In the genomic region with DNA sequence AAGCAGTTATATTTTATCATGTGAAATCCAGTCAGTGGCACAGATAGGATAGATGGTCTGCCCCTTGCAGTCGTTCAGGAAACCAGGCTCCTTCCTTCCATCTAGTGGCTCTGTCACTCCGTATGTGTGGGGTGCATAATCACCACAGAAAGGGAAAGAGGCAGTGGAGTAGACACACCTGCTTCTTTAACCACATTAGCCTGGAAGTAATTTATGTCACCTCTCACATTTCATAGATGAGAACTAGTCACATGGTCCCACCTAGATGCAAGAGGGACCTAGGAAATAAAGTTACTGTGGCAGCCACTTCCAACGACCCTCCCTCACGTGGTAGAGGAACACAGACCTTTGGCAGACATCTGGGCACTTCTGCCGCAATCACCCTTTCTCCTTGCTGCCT, we compare ENCODE assay signal across 1 cellular context.
TF ChIP-seq lines count a peak whose summit lies in the region.

No MANE protein-coding gene starts in this region.

TF ChIP-seq in HEK293, 187 proteins besides CTCF, POLR2A, EP300 and RAD21 (continued from another document):
- TF ChIP-seq, protein P1, sequence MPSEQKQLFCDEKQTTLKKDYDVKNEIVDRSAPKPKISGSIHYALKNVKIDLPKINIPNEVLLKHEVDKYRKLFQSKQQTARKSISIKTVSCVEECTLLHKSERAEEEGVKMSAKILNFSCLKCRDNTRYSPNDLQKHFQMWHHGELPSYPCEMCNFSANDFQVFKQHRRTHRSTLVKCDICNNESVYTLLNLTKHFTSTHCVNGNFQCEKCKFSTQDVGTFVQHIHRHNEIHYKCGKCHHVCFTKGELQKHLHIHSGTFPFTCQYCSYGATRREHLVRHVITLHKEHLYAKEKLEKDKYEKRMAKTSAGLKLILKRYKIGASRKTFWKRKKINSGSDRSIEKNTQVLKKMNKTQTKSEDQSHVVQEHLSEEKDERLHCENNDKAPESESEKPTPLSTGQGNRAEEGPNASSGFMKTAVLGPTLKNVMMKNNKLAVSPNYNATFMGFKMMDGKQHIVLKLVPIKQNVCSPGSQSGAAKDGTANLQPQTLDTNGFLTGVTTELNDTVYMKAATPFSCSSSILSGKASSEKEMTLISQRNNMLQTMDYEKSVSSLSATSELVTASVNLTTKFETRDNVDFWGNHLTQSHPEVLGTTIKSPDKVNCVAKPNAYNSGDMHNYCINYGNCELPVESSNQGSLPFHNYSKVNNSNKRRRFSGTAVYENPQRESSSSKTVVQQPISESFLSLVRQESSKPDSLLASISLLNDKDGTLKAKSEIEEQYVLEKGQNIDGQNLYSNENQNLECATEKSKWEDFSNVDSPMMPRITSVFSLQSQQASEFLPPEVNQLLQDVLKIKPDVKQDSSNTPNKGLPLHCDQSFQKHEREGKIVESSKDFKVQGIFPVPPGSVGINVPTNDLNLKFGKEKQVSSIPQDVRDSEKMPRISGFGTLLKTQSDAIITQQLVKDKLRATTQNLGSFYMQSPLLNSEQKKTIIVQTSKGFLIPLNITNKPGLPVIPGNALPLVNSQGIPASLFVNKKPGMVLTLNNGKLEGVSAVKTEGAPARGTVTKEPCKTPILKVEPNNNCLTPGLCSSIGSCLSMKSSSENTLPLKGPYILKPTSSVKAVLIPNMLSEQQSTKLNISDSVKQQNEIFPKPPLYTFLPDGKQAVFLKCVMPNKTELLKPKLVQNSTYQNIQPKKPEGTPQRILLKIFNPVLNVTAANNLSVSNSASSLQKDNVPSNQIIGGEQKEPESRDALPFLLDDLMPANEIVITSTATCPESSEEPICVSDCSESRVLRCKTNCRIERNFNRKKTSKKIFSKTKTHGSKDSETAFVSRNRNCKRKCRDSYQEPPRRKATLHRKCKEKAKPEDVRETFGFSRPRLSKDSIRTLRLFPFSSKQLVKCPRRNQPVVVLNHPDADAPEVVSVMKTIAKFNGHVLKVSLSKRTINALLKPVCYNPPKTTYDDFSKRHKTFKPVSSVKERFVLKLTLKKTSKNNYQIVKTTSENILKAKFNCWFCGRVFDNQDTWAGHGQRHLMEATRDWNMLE (tag by site-specific recombination; conservative IDR thresholded peaks at IDR 0.05; ENCODE audit: low read depth): 0 out of 2 replicates have a peak, but pooled peaks have one; percentile 34
- TF ChIP-seq ZNF354C (tag by site-specific recombination; IDR thresholded peaks at IDR 0.05; ENCODE audit: borderline replicate concordance, low read depth) (no peak), ZNF24 (tag by site-specific recombination; IDR thresholded peaks at IDR 0.05) (0 out of 2 replicates have a peak, but pooled peaks have one; percentile 32), ZNF843 (tag by site-specific recombination; IDR thresholded peaks at IDR 0.05) (no peak), ZNF555 (tag by site-specific recombination; conservative IDR thresholded peaks at IDR 0.05) (no peak), EGR2 (tag by site-specific recombination; IDR thresholded peaks at IDR 0.05; ENCODE audit: low read depth) (no peak), ZNF335 (tag by site-specific recombination; conservative IDR thresholded peaks at IDR 0.05) (peak; percentile 89), ZNF548 (tag by site-specific recombination; IDR thresholded peaks at IDR 0.05) (no peak)
- TF ChIP-seq, protein P2, sequence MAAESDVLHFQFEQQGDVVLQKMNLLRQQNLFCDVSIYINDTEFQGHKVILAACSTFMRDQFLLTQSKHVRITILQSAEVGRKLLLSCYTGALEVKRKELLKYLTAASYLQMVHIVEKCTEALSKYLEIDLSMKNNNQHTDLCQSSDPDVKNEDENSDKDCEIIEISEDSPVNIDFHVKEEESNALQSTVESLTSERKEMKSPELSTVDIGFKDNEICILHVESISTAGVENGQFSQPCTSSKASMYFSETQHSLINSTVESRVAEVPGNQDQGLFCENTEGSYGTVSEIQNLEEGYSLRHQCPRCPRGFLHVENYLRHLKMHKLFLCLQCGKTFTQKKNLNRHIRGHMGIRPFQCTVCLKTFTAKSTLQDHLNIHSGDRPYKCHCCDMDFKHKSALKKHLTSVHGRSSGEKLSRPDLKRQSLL (tag by site-specific recombination; IDR thresholded peaks at IDR 0.05): no peak
